ENCODE assay signal across 17 cellular contexts in the genomic region with DNA sequence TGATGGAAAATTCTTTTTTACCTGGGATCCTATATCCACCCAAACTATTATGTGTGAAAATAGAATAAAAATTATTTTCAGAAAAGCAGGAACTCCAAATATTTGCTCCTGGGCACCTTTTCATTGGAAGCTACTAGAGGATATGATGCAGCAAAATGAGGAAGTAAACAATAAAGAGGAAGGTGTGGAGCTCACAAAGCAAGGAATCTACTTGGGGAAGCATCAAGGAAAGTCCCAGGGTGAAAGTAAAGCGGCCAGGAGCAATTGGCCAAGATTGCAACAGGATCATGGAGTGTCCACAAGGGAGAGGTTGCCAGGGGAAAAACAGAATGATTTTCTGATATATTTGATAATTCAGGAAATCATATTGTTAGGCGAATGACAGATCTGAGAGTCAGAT.
DNase-seq lines count a peak whose midpoint lies in the region; ATAC-seq and TF ChIP-seq lines count a peak whose summit lies in the region.
"Had no signal": no experiment of that assay in that cellular context is flagged by ENCODE, and none has a peak within 500 bp of the region (broad histone marks: within the 10 kb centered on the region; RNA-seq: fewer than 3 reads in every experiment).

No MANE protein-coding gene starts in this region.

- no peak overlapping the region for H3K4me3 ChIP-seq in NB4 (ENCODE audit: low read depth, low read length)
- H3K4me3 ChIP-seq: upper lobe of right lung had no signal

- no peak for TF ChIP-seq POLR2A in NB4 (IDR thresholded peaks at IDR 0.05; ENCODE audit: extremely low read depth, insufficient read length)

- H3K27ac Mint-ChIP-seq in activated T-cell treated with anti-CD3 and anti-CD28 coated beads, Interleukin-2, amount 50 U/mL, for 24 hours = peak overlapping the region; percentile 22
- peak overlapping the region; percentile 68 for H3K27ac Mint-ChIP-seq in central memory CD8-positive, alpha-beta T cell (ENCODE audit: low read depth)
- H3K27ac Mint-ChIP-seq in stimulated activated effector memory CD8-positive, alpha-beta T cell treated with anti-CD3 and anti-CD28 coated beads, Interleukin-12 subunit alpha, Interleukin-12 subunit beta, amount 100 ng/mL, for 72 hours = peak overlapping the region; percentile 60

- no peak for TF ChIP-seq CTCF in NB4 (IDR thresholded peaks at IDR 0.05; ENCODE audit: low read depth, low read length)

- H3K27ac ChIP-seq in substantia nigra (ENCODE audit: low read depth, low read length, poor library complexity, severe bottlenecking) = no peak overlapping the region
- H3K27ac ChIP-seq: upper lobe of right lung had no signal

- H3K36me3 Mint-ChIP-seq in activated T-cell treated with anti-CD3 and anti-CD28 coated beads, Interleukin-2, amount 50 U/mL, for 24 hours (ENCODE audit: low read depth) = peaks cover 76% of the 10 kb centered on the region
- peaks cover 24% of the 10 kb centered on the region for H3K36me3 Mint-ChIP-seq in central memory CD8-positive, alpha-beta T cell (ENCODE audit: insufficient read depth)
- peaks cover 20% of the 10 kb centered on the region for H3K36me3 Mint-ChIP-seq in stimulated activated effector memory CD8-positive, alpha-beta T cell treated with anti-CD3 and anti-CD28 coated beads, Interleukin-12 subunit alpha, Interleukin-12 subunit beta, amount 100 ng/mL, for 72 hours

- peaks cover 67% of the 10 kb centered on the region for H3K4me1 Mint-ChIP-seq in activated T-cell treated with anti-CD3 and anti-CD28 coated beads, Interleukin-2, amount 50 U/mL, for 24 hours (ENCODE audit: low read depth)
- peaks cover 46% of the 10 kb centered on the region for H3K4me1 Mint-ChIP-seq in central memory CD8-positive, alpha-beta T cell
- H3K4me1 Mint-ChIP-seq in stimulated activated effector memory CD8-positive, alpha-beta T cell treated with anti-CD3 and anti-CD28 coated beads, Interleukin-12 subunit alpha, Interleukin-12 subunit beta, amount 100 ng/mL, for 72 hours = peaks cover 60% of the 10 kb centered on the region

- no peaks in the 10 kb centered on the region for H3K27me3 Mint-ChIP-seq in activated T-cell treated with anti-CD3 and anti-CD28 coated beads, Interleukin-2, amount 50 U/mL, for 24 hours
- no peaks in the 10 kb centered on the region for H3K27me3 Mint-ChIP-seq in central memory CD8-positive, alpha-beta T cell

- ATAC-seq in central memory CD8-positive, alpha-beta T cell (replicated peaks; ENCODE audit: extremely low read depth, poor library complexity, severe bottlenecking) = no peak
- ATAC-seq in stimulated activated effector memory CD8-positive, alpha-beta T cell treated with anti-CD3 and anti-CD28 coated beads, Interleukin-12 subunit alpha, Interleukin-12 subunit beta, amount 100 ng/mL, for 72 hours = no peak
- ATAC-seq: left ventricle myocardium superior, right cardiac atrium, upper lobe of right lung had no signal

- no peak for DNase-seq in activated T-cell treated with anti-CD3 and anti-CD28 coated beads, Interleukin-2, amount 50 U/mL, for 24 hours
- no peak for DNase-seq in activated T-cell treated with anti-CD3 and anti-CD28 coated beads, Interleukin-2, amount 50 U/mL, for 1 hour
- peak; percentile 27 for DNase-seq in NB4 (ENCODE audit: low read depth)
- DNase-seq in central memory CD8-positive, alpha-beta T cell (ENCODE audit: low spot score in 2 of 2) = no peak
- DNase-seq in stimulated activated effector memory CD8-positive, alpha-beta T cell treated with anti-CD3 and anti-CD28 coated beads, Interleukin-12 subunit alpha, Interleukin-12 subunit beta, amount 100 ng/mL, for 72 hours (ENCODE audit: low spot score in 2 of 2) = no peak
- DNase-seq in SIG-M5 treated with dmso at 0.1 percent for 504 hours (lab: John Stamatoyannopoulos, UW; ENCODE audit: unreplicated experiment) = no peak
- DNase-seq in substantia nigra (lab: John Stamatoyannopoulos, UW) = no peak
- DNase-seq in stimulated activated CD4-positive, alpha-beta T cell treated with anti-CD3 and anti-CD28 coated beads, Interleukin-4, amount 100 ng/mL, for 4 hours = no peak
- DNase-seq: activated naive CD4-positive, alpha-beta T cell treated with Interleukin-2 at 50 U/mL for 16 hours; erythroblast; H7; left ventricle myocardium superior; NCI-H2029; right cardiac atrium; stimulated activated naive CD4-positive, alpha-beta T cell; T-helper 1 cell; upper lobe of right lung had no signal

- H3K9me3 Mint-ChIP-seq in activated T-cell treated with anti-CD3 and anti-CD28 coated beads, Interleukin-2, amount 50 U/mL, for 24 hours = peaks cover 17% of the 10 kb centered on the region
- no peaks in the 10 kb centered on the region for H3K9me3 Mint-ChIP-seq in central memory CD8-positive, alpha-beta T cell
- H3K9me3 Mint-ChIP-seq in stimulated activated effector memory CD8-positive, alpha-beta T cell treated with anti-CD3 and anti-CD28 coated beads, Interleukin-12 subunit alpha, Interleukin-12 subunit beta, amount 100 ng/mL, for 72 hours = peaks cover 6% of the 10 kb centered on the region

- H3K4me3 Mint-ChIP-seq in activated T-cell treated with anti-CD3 and anti-CD28 coated beads, Interleukin-2, amount 50 U/mL, for 24 hours = no peak overlapping the region
- no peak overlapping the region for H3K4me3 Mint-ChIP-seq in central memory CD8-positive, alpha-beta T cell
- H3K4me3 Mint-ChIP-seq in stimulated activated effector memory CD8-positive, alpha-beta T cell treated with anti-CD3 and anti-CD28 coated beads, Interleukin-12 subunit alpha, Interleukin-12 subunit beta, amount 100 ng/mL, for 72 hours = no peak overlapping the region
